30 cellular contexts compared by ENCODE assay signal in genomic region chr2:236773206-236773605, GRCh38.
"Had no signal": no experiment of that assay in that cellular context is flagged by ENCODE, and none has a peak within 500 bp of the region (broad histone marks: within the 10 kb centered on the region; RNA-seq: fewer than 3 reads in every experiment).

No MANE protein-coding gene starts in this region.

- H3K36me3 ChIP-seq: brain microvascular endothelial cell had no signal

- ATAC-seq: activated CD8-positive, alpha-beta memory T cell treated with anti-CD3 and anti-CD28 coated beads, Interleukin-2, amount 10 ng/mL, durations not matched to agents 7 days and 5 days; activated naive CD8-positive, alpha-beta T cell treated with anti-CD3 and anti-CD28 coated beads, Interleukin-2, amount 50 U/mL, for 24 hours had no signal

- DNase-seq: activated CD4-positive, alpha-beta memory T cell treated with anti-CD3 and anti-CD28 coated beads, Interleukin-2, amount 10 ng/mL, durations not matched to agents 7 days and 5 days; activated CD4-positive, alpha-beta T cell treated with anti-CD3 and anti-CD28 coated beads for 4 hours; activated CD4-positive, alpha-beta T cell treated with anti-CD3 and anti-CD28 coated beads, Interleukin-2, amount 50 U/mL, for 1 hour; activated CD4-positive, CD25-positive, alpha-beta regulatory T cell treated with anti-CD3 and anti-CD28 coated beads, Interleukin-2, amount 50 U/mL, for 72 hours; activated CD8-positive, alpha-beta memory T cell treated with anti-CD3 and anti-CD28 coated beads for 24 hours; activated CD8-positive, alpha-beta memory T cell treated with anti-CD3 and anti-CD28 coated beads, Interleukin-2, amount 10 ng/mL, durations not matched to agents 7 days and 5 days; activated CD8-positive, alpha-beta memory T cell treated with anti-CD3 and anti-CD28 coated beads, Interleukin-2, amount 50 U/mL, for 48 hours; activated effector memory CD4-positive, alpha-beta T cell treated with Interleukin-2 at 50 U/mL for 16 hours; activated naive CD4-positive, alpha-beta T cell treated with anti-CD3 and anti-CD28 coated beads, Interleukin-2, amount 10 ng/mL, durations not matched to agents 7 days and 5 days; activated naive CD8-positive, alpha-beta T cell treated with anti-CD3 and anti-CD28 coated beads, Interleukin-2, amount 50 U/mL, for 24 hours; activated T-cell treated with anti-CD3 and anti-CD28 coated beads, Interleukin-2, amount 50 U/mL, for 48 hours; anterior cingulate cortex; brain microvascular endothelial cell; central memory CD4-positive, alpha-beta T cell; MV-4-11; NCI-H1092; NCI-H1436 treated with DMSO at 0.1 percent for 48 hours; NCI-H1694 treated with DMSO at 0.1 percent for 48 hours; NCI-H2029; NCI-H345; NCI-H526; NCI-H748 treated with DMSO at 0.1 percent for 48 hours; NK-92 treated with Interleukin-12 subunit alpha and Interleukin-12 subunit beta, amount 100 ng/mL, for 24 hours; Right ventricle myocardium superior had no signal

- H2AFZ ChIP-seq: PC-9 had no signal

- H3K27ac ChIP-seq: brain microvascular endothelial cell, KMS-11, PC-9, SK-N-MC had no signal

- H3K4me3 ChIP-seq: PC-9, SK-N-MC had no signal

- H3K36me3 Mint-ChIP-seq: activated CD8-positive, alpha-beta memory T cell treated with anti-CD3 and anti-CD28 coated beads, Interleukin-2, amount 10 ng/mL, durations not matched to agents 7 days and 5 days; activated naive CD4-positive, alpha-beta T cell treated with anti-CD3 and anti-CD28 coated beads, Interleukin-2, amount 10 ng/mL, durations not matched to agents 7 days and 5 days; activated naive CD8-positive, alpha-beta T cell had no signal

- H3K4me2 ChIP-seq: KMS-11, PC-9 had no signal

- H3K27ac Mint-ChIP-seq: activated CD4-positive, alpha-beta memory T cell treated with anti-CD3 and anti-CD28 coated beads, Interleukin-2, amount 10 ng/mL, durations not matched to agents 7 days and 5 days; activated CD8-positive, alpha-beta memory T cell treated with anti-CD3 and anti-CD28 coated beads, Interleukin-2, amount 10 ng/mL, durations not matched to agents 7 days and 5 days; activated naive CD4-positive, alpha-beta T cell treated with anti-CD3 and anti-CD28 coated beads, Interleukin-2, amount 10 ng/mL, durations not matched to agents 7 days and 5 days; activated naive CD8-positive, alpha-beta T cell; activated naive CD8-positive, alpha-beta T cell treated with anti-CD3 and anti-CD28 coated beads, Interleukin-2, amount 50 U/mL, for 24 hours; T-helper 1 cell treated with Interleukin-12 subunit alpha and Interleukin-12 subunit beta and Interleukin-4 antibody, amounts not matched to agents 30 μg/mL and 1 μg/mL, for 36 hours; T-helper 2 cell treated with Interferon-gamma antibody and Interleukin-4, amounts not matched to agents 5 μg/mL and 100 μg/mL, for 36 hours had no signal

- H3K4me3 Mint-ChIP-seq: activated CD4-positive, alpha-beta memory T cell treated with anti-CD3 and anti-CD28 coated beads, Interleukin-2, amount 10 ng/mL, durations not matched to agents 7 days and 5 days; activated CD8-positive, alpha-beta memory T cell treated with anti-CD3 and anti-CD28 coated beads, Interleukin-2, amount 10 ng/mL, durations not matched to agents 7 days and 5 days; activated naive CD4-positive, alpha-beta T cell treated with anti-CD3 and anti-CD28 coated beads, Interleukin-2, amount 10 ng/mL, durations not matched to agents 7 days and 5 days; activated naive CD8-positive, alpha-beta T cell; activated naive CD8-positive, alpha-beta T cell treated with anti-CD3 and anti-CD28 coated beads, Interleukin-2, amount 50 U/mL, for 24 hours; T-helper 1 cell treated with Interleukin-12 subunit alpha and Interleukin-12 subunit beta and Interleukin-4 antibody, amounts not matched to agents 30 μg/mL and 1 μg/mL, for 36 hours; T-helper 2 cell treated with Interferon-gamma antibody and Interleukin-4, amounts not matched to agents 5 μg/mL and 100 μg/mL, for 36 hours had no signal

- H3K9me3 Mint-ChIP-seq: activated CD4-positive, alpha-beta memory T cell treated with anti-CD3 and anti-CD28 coated beads, Interleukin-2, amount 10 ng/mL, durations not matched to agents 7 days and 5 days; activated naive CD4-positive, alpha-beta T cell treated with anti-CD3 and anti-CD28 coated beads, Interleukin-2, amount 10 ng/mL, durations not matched to agents 7 days and 5 days; activated naive CD8-positive, alpha-beta T cell treated with anti-CD3 and anti-CD28 coated beads, Interleukin-2, amount 50 U/mL, for 24 hours; T-helper 1 cell treated with Interleukin-12 subunit alpha and Interleukin-12 subunit beta and Interleukin-4 antibody, amounts not matched to agents 30 μg/mL and 1 μg/mL, for 36 hours; T-helper 2 cell treated with Interferon-gamma antibody and Interleukin-4, amounts not matched to agents 5 μg/mL and 100 μg/mL, for 36 hours had no signal

- H3K4me1 Mint-ChIP-seq: activated CD4-positive, alpha-beta memory T cell treated with anti-CD3 and anti-CD28 coated beads, Interleukin-2, amount 10 ng/mL, durations not matched to agents 7 days and 5 days; activated CD8-positive, alpha-beta memory T cell treated with anti-CD3 and anti-CD28 coated beads, Interleukin-2, amount 10 ng/mL, durations not matched to agents 7 days and 5 days; activated naive CD4-positive, alpha-beta T cell treated with anti-CD3 and anti-CD28 coated beads, Interleukin-2, amount 10 ng/mL, durations not matched to agents 7 days and 5 days; activated naive CD8-positive, alpha-beta T cell treated with anti-CD3 and anti-CD28 coated beads, Interleukin-2, amount 50 U/mL, for 24 hours had no signal

- H3K27me3 ChIP-seq: brain microvascular endothelial cell had no signal

- H3K27me3 Mint-ChIP-seq: activated CD8-positive, alpha-beta memory T cell treated with anti-CD3 and anti-CD28 coated beads, Interleukin-2, amount 10 ng/mL, durations not matched to agents 7 days and 5 days; activated naive CD8-positive, alpha-beta T cell had no signal
